ENCODE assay signal across 15 cellular contexts in genomic region chr20:3073251-3073643, GRCh38. TPM values are rescaled to one million over a fixed set of nuclear protein-coding genes. Genes with fewer than 3 reads are reported as not detected.
"Had no signal": no experiment of that assay in that cellular context is flagged by ENCODE, and none has a peak within 500 bp of the region (broad histone marks: within the 10 kb centered on the region; RNA-seq: fewer than 3 reads in every experiment).

No MANE protein-coding gene starts in this region.

RNA-seq across cellular contexts. Expression of gene OXT, which starts 1.8 kb away (rescaled TPM):
- total RNA-seq: activated CD4-positive, alpha-beta memory T cell treated with anti-CD3 and anti-CD28 coated beads, Interleukin-2, amount 10 ng/mL, durations not matched to agents 7 days and 5 days; endodermal cell; esophagus mucosa; kidney; left colon; mammary epithelial cell; occipital lobe; pulmonary artery endothelial cell; right atrium auricular region; smooth muscle cell; temporal lobe; ureter had no signal
- polyA plus RNA-seq: mammary epithelial cell had no signal

RNA-seq across cellular contexts. Expression of gene AVP, which starts 11.3 kb away (rescaled TPM):
- total RNA-seq: activated CD4-positive, alpha-beta memory T cell treated with anti-CD3 and anti-CD28 coated beads, Interleukin-2, amount 10 ng/mL, durations not matched to agents 7 days and 5 days; endodermal cell; esophagus mucosa; kidney; left colon; liver; mammary epithelial cell; mucosa of gallbladder; occipital lobe; pulmonary artery endothelial cell; right atrium auricular region; smooth muscle cell; temporal lobe; tibial nerve; ureter had no signal
- polyA plus RNA-seq: mammary epithelial cell, smooth muscle cell had no signal

RNA-seq across cellular contexts. Expression of gene GNRH2, which starts 29.8 kb away (rescaled TPM):
- total RNA-seq: esophagus mucosa, kidney, occipital lobe, pulmonary artery endothelial cell, right atrium auricular region, smooth muscle cell, temporal lobe had no signal
- polyA plus RNA-seq: mammary epithelial cell, smooth muscle cell had no signal
